In genomic region chr1:2132222-2133038, GRCh38 we compare ENCODE assay signal across 8 cellular contexts.
A peak's percentile ranks its signal among the peaks of the same experiment; 100 is the strongest.
DNase-seq lines count a peak whose midpoint lies in the region; ATAC-seq and TF ChIP-seq lines count a peak whose summit lies in the region.

No MANE protein-coding gene starts in this region.

- H3K4me2 ChIP-seq in mesenchymal stem cell (ENCODE audit: low read length, poor library complexity, severe bottlenecking) = peak overlapping the region; percentile 83

- H3K4me1 ChIP-seq in duodenal mucosa (ENCODE audit: control insufficient read depth in 1 of 2, insufficient read depth in 2 of 2, low read length in 2 of 2) (peaks cover 48% of the 10 kb centered on the region in 2 donors), mesenchymal stem cell (ENCODE audit: control insufficient read depth, insufficient read depth, low read depth, low read length) (peaks cover 39% of the 10 kb centered on the region), tibial artery (peaks cover 0 to 32% (median 22%) of the 10 kb centered on the region in 4 donors)

- peaks cover 34% of the 10 kb centered on the region for H3K27me3 Mint-ChIP-seq in activated naive CD4-positive, alpha-beta T cell treated with anti-CD3 and anti-CD28 coated beads, Interleukin-2, amount 10 ng/mL, durations not matched to agents 7 days and 5 days

- peak overlapping the region; percentile 46 to 52 for H3K18ac ChIP-seq in mesenchymal stem cell (ENCODE audit: low read depth in 1 of 2, low read length in 2 of 2)

- peak overlapping the region; percentile 77 for H2BK15ac ChIP-seq in mesenchymal stem cell (ENCODE audit: low read depth, poor library complexity, severe bottlenecking)

- peak overlapping the region; percentile 91 for H4K8ac ChIP-seq in mesenchymal stem cell (ENCODE audit: low read length)

- H3K4me3 Mint-ChIP-seq in activated naive CD4-positive, alpha-beta T cell treated with anti-CD3 and anti-CD28 coated beads, Interleukin-2, amount 10 ng/mL, durations not matched to agents 7 days and 5 days = peak overlapping the region; percentile 74

- no peak overlapping the region for H2BK5ac ChIP-seq in mesenchymal stem cell (ENCODE audit: low read depth, low read length, poor library complexity, severe bottlenecking)

- peak overlapping the region; percentile 74 for H2AFZ ChIP-seq in mesenchymal stem cell (ENCODE audit: low read depth, low read length)

- H2BK12ac ChIP-seq in mesenchymal stem cell (ENCODE audit: low read length in 2 of 2) = no peak overlapping the region

- H3K9ac ChIP-seq in duodenal mucosa (ENCODE audit: low read depth in 1 of 2, low read length in 2 of 2) = peak overlapping the region; percentile 64 to 76
- H3K9ac ChIP-seq in mesenchymal stem cell (ENCODE audit: low read length) = peak overlapping the region; percentile 94

- CTCF ChIA-PET in activated naive CD4-positive, alpha-beta T cell treated with anti-CD3 and anti-CD28 coated beads, Interleukin-2, amount 10 ng/mL, durations not matched to agents 7 days and 5 days (lab: Charles Lee) = interaction anchor here (0.9 to 1.2 kb wide), 3 partner anchors 39 to 249 kb away, joined by 3 to 9 read pairs (median 5); no protein-coding TSS in a partner anchor

- no peaks in the 10 kb centered on the region for H3K36me3 Mint-ChIP-seq in activated naive CD4-positive, alpha-beta T cell treated with anti-CD3 and anti-CD28 coated beads, Interleukin-2, amount 10 ng/mL, durations not matched to agents 7 days and 5 days

- peak; percentile 31 to 33 for TF ChIP-seq CTCF in tibial artery (IDR thresholded peaks at IDR 0.05)

- H3K4me3 ChIP-seq in duodenal mucosa (ENCODE audit: low read depth in 1 of 2, low read length in 2 of 2) = peak overlapping the region; percentile 68 to 71
- peak overlapping the region; percentile 46 to 77 for H3K4me3 ChIP-seq in mesenchymal stem cell (ENCODE audit: insufficient read depth in 1 of 2, low read depth in 1 of 2, low read length in 2 of 2)
- peak overlapping the region; percentile 45 to 53 for H3K4me3 ChIP-seq in tibial artery

- no peak for ATAC-seq in HG03432 (IDR thresholded peaks at IDR 0.05; ENCODE audit: unreplicated experiment)

- in situ Hi-C loops in SK-MEL-5 (cut with HindIII; ENCODE audit: low pct_unique_long_range_greater_than_20kb, low sequenced_read_pairs) = no loop called here

- peaks cover 0 to 4% of the 10 kb centered on the region in 2 donors for H3K36me3 ChIP-seq in duodenal mucosa (ENCODE audit: control insufficient read depth in 1 of 2, insufficient read depth in 2 of 2, low read length in 2 of 2)
- H3K36me3 ChIP-seq in mesenchymal stem cell (ENCODE audit: control insufficient read depth in 1 of 2, insufficient read depth in 2 of 2, low read depth in 1 of 2, low read length in 2 of 2) = peaks cover 0 to 30% of the 10 kb centered on the region in 2 experiments
- H3K36me3 ChIP-seq in tibial artery = no peaks in the 10 kb centered on the region

- peak overlapping the region; percentile 30 for H2BK120ac ChIP-seq in mesenchymal stem cell (ENCODE audit: low read depth, low read length)

- DNase-seq in activated naive CD4-positive, alpha-beta T cell treated with anti-CD3 and anti-CD28 coated beads, Interleukin-2, amount 10 ng/mL, durations not matched to agents 7 days and 5 days = peak; percentile 50
- no peak for DNase-seq in activated naive CD4-positive, alpha-beta T cell (lab: John Stamatoyannopoulos, UW)
- DNase-seq in SK-MEL-5 (ENCODE audit: low read depth, low spot score) (peak; percentile 21), mesenchymal stem cell (peak; percentile 57), tibial artery (peak in 1 of 2 donors; percentile 73), NCI-H2081 treated with DMSO at 0.1 percent for 48 hours (lab: John Stamatoyannopoulos, UW) (no peak)

- 51% methylated on average over 40 of the region's 40 CpGs for WGBS in mesenchymal stem cell

- H3K9me3 Mint-ChIP-seq in activated naive CD4-positive, alpha-beta T cell treated with anti-CD3 and anti-CD28 coated beads, Interleukin-2, amount 10 ng/mL, durations not matched to agents 7 days and 5 days = no peaks in the 10 kb centered on the region

- H4K91ac ChIP-seq in mesenchymal stem cell (ENCODE audit: low read length) = peak overlapping the region; percentile 18

- H3K14ac ChIP-seq in mesenchymal stem cell (ENCODE audit: low read length in 2 of 2) = peak overlapping the region in 1 of 2 experiments; percentile 5

- H3K27ac ChIP-seq in duodenal mucosa (ENCODE audit: low read depth, low read length) (peak overlapping the region; percentile 75), mesenchymal stem cell (ENCODE audit: low read length, poor library complexity, severe bottlenecking) (peak overlapping the region; percentile 28), tibial artery (peak overlapping the region; percentile 80)

- peaks cover 24% of the 10 kb centered on the region for H3K79me1 ChIP-seq in mesenchymal stem cell (replicated peaks; ENCODE audit: low read length, poor library complexity, severe bottlenecking)

- peak overlapping the region; percentile 42 for H3K27ac Mint-ChIP-seq in activated naive CD4-positive, alpha-beta T cell treated with anti-CD3 and anti-CD28 coated beads, Interleukin-2, amount 10 ng/mL, durations not matched to agents 7 days and 5 days

- no peaks in the 10 kb centered on the region for H3K27me3 ChIP-seq in duodenal mucosa (ENCODE audit: control insufficient read depth in 1 of 2, insufficient read depth in 2 of 2, low read length in 2 of 2)
- H3K27me3 ChIP-seq in mesenchymal stem cell (ENCODE audit: control insufficient read depth in 1 of 2, insufficient read depth in 1 of 2, low read length in 2 of 2) = peaks cover 0 to 22% of the 10 kb centered on the region in 2 experiments
- H3K27me3 ChIP-seq in tibial artery = peaks cover 0 to 24% of the 10 kb centered on the region in 2 donors

- intact Hi-C loops in tibial artery (cut with DNase I; ENCODE audit: low total_unique reads) = no loop called here

- no peak overlapping the region for H3K23ac ChIP-seq in mesenchymal stem cell (ENCODE audit: low read length in 2 of 2)

- H3K4me1 Mint-ChIP-seq in activated naive CD4-positive, alpha-beta T cell treated with anti-CD3 and anti-CD28 coated beads, Interleukin-2, amount 10 ng/mL, durations not matched to agents 7 days and 5 days = peaks cover 20% of the 10 kb centered on the region

- H3K9me3 ChIP-seq in duodenal mucosa (ENCODE audit: control insufficient read depth in 1 of 2, low read length in 2 of 2) (no peaks in the 10 kb centered on the region), mesenchymal stem cell (ENCODE audit: control insufficient read depth, low read length) (no peaks in the 10 kb centered on the region), tibial artery (no peaks in the 10 kb centered on the region)

- peak overlapping the region in 1 of 2 experiments; percentile 40 for H3K4ac ChIP-seq in mesenchymal stem cell (ENCODE audit: low read depth in 1 of 2, low read length in 2 of 2)

- peak overlapping the region; percentile 14 for H2AK5ac ChIP-seq in mesenchymal stem cell (ENCODE audit: low read length, severe bottlenecking)

Comparison
In these comparisons a context has a peak if more than half of its experiments do, and no peak if none do; other contexts are left out.
1. DNase-seq: peak in activated naive CD4-positive, alpha-beta T cell treated with anti-CD3 and anti-CD28 coated beads, Interleukin-2, amount 10 ng/mL, durations not matched to agents 7 days and 5 days (single experiment), SK-MEL-5 (single experiment) and mesenchymal stem cell (single experiment); none in activated naive CD4-positive, alpha-beta T cell (0 of 4) and NCI-H2081 treated with DMSO at 0.1 percent for 48 hours (single experiment).
2. H3K27ac ChIP-seq: peak in every context shown above with its lines; median percentile 80 in tibial artery; 75 in duodenal mucosa; 28 in mesenchymal stem cell.
3. Peak in every context shown above with its lines, with median percentiles within 50 percentile points of each other: H3K4me3 ChIP-seq.